In the genomic region with DNA sequence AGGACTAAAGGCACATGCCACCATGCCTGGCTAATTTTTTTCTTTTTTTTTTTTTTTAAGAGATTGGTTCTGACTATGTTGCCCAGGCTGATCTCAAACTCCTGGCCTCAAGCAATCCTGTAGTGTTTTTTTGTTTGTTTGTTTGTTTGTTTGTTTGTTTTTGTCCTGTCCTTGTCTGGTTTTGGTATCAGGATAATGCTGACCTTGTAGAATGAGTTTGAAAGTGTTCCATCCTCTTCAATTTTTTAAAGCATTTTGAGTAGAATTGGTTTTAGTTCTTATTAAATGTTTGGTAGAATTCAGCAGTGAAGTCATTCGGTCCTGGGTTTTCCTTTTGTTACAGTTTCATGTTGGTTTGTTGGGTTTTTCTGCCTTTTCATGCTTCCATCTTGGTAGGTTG, we compare ENCODE assay signal across 28 cellular contexts. TPM values are rescaled to one million over a fixed set of nuclear protein-coding genes. Genes with fewer than 3 reads are reported as not detected.
"Had no signal": no experiment of that assay in that cellular context is flagged by ENCODE, and none has a peak within 500 bp of the region (broad histone marks: within the 10 kb centered on the region; RNA-seq: fewer than 3 reads in every experiment).

No MANE protein-coding gene starts in this region.

- H3K36me3 Mint-ChIP-seq: mesothelial cell of epicardium had no signal

- H3K4me1 Mint-ChIP-seq: mesothelial cell of epicardium had no signal

- ATAC-seq: gastrocnemius medialis, heart right ventricle, left cardiac atrium, left lung, left ventricle myocardium superior, lower lobe of right lung, mucosa of descending colon had no signal

- H3K36me3 ChIP-seq: esophagus squamous epithelium, gastrocnemius medialis, heart right ventricle, left lung, lower lobe of right lung had no signal

- H3K27me3 ChIP-seq: left lung had no signal

- DNase-seq: dermis blood vessel endothelial cell; dorsolateral prefrontal cortex; effector CD4-positive, alpha-beta T cell; effector memory CD4-positive, alpha-beta T cell; esophagus squamous epithelium; foreskin fibroblast; foreskin melanocyte; gastrocnemius medialis; glutamatergic neuron; heart right ventricle; hippocampal formation; left cardiac atrium; left lung; left ventricle myocardium superior; lower lobe of right lung; mesenchymal stem cell; mucosa of descending colon had no signal

- H3K27ac Mint-ChIP-seq: mesothelial cell of epicardium had no signal

- H3K4me1 ChIP-seq: esophagus squamous epithelium, gastrocnemius medialis, heart right ventricle, lower lobe of right lung had no signal

- H3K4me3 Mint-ChIP-seq: mesothelial cell of epicardium had no signal

- H3K4me3 ChIP-seq: coronary artery, dorsolateral prefrontal cortex, esophagus squamous epithelium, gastrocnemius medialis, heart right ventricle, left lung, lower lobe of right lung, mucosa of descending colon had no signal

- FAIRE-seq: colon, endothelial cell of umbilical vein, islet of Langerhans, keratinocyte had no signal

- H3K9me3 ChIP-seq: esophagus squamous epithelium, gastrocnemius medialis, left lung, lower lobe of right lung, mucosa of descending colon had no signal

- H3K27ac ChIP-seq: coronary artery, dorsolateral prefrontal cortex, esophagus squamous epithelium, gastrocnemius medialis, heart right ventricle, left lung, lower lobe of right lung had no signal

RNA-seq across cellular contexts. Expression of a gene that starts 19.2 kb away (rescaled TPM):
- total RNA-seq: dermis blood vessel endothelial cell, endothelial cell of umbilical vein, epithelial cell of proximal tubule, glomerular endothelial cell, kidney epithelial cell, lung microvascular endothelial cell, mesothelial cell of epicardium, myocyte had no signal
- polyA plus RNA-seq: endothelial cell of umbilical vein, keratinocyte had no signal

RNA-seq across cellular contexts. Expression of a gene that starts 31.7 kb away (rescaled TPM):
- total RNA-seq: epithelial cell of proximal tubule, kidney epithelial cell, mesothelial cell of epicardium, myocyte had no signal
- polyA plus RNA-seq: keratinocyte had no signal
